ENCODE assay signal across 1 cellular context in genomic region chr6:141472550-141472949, GRCh38.
TF ChIP-seq lines count a peak whose summit lies in the region.

No MANE protein-coding gene starts in this region.

TF ChIP-seq in IMR-90, 13 proteins besides CTCF, POLR2A, EP300 and RAD21:
- TF ChIP-seq RFX5 (IDR thresholded peaks at IDR 0.05; ENCODE audit: low read depth, low read length) (no peak), CHD1 (IDR thresholded peaks at IDR 0.05; ENCODE audit: low read depth, low read length) (no peak), USF2 (IDR thresholded peaks at IDR 0.05; ENCODE audit: low read depth, low read length) (no peak), NFE2L2 (IDR thresholded peaks at IDR 0.05; ENCODE audit: low read depth, low read length) (no peak), BHLHE40 (IDR thresholded peaks at IDR 0.05; ENCODE audit: low read depth, low read length) (no peak), RCOR1 (IDR thresholded peaks at IDR 0.05; ENCODE audit: insufficient replicate concordance, low read length) (no peak), SMC3 (IDR thresholded peaks at IDR 0.05; ENCODE audit: low read depth, low read length) (no peak), CEBPB (IDR thresholded peaks at IDR 0.05; ENCODE audit: low read depth, low read length) (no peak), MXI1 (IDR thresholded peaks at IDR 0.05; ENCODE audit: borderline replicate concordance, low read depth, low read length) (no peak), FOS (IDR thresholded peaks at IDR 0.05; ENCODE audit: low read depth, low read length) (no peak), ELK1 (IDR thresholded peaks at IDR 0.05; ENCODE audit: borderline replicate concordance, low read depth, low read length) (no peak), MAZ (IDR thresholded peaks at IDR 0.05; ENCODE audit: borderline replicate concordance, low read depth, low read length) (no peak), MAFK (IDR thresholded peaks at IDR 0.05; ENCODE audit: low read depth, low read length) (no peak)
